ENCODE assay signal across 12 cellular contexts in genomic region chr2:42054657-42055430, GRCh38. TPM values are rescaled to one million over a fixed set of nuclear protein-coding genes. Genes with fewer than 3 reads are reported as not detected.
DNase-seq lines count a peak whose midpoint lies in the region; ATAC-seq and TF ChIP-seq lines count a peak whose summit lies in the region.
"Had no signal": no experiment of that assay in that cellular context is flagged by ENCODE, and none has a peak within 500 bp of the region (broad histone marks: within the 10 kb centered on the region; RNA-seq: fewer than 3 reads in every experiment).

No MANE protein-coding gene starts in this region.

- no peak for TF ChIP-seq CTCF in cardiac muscle cell (IDR thresholded peaks at IDR 0.05; ENCODE audit: low read depth, low read length)
- peak in 2 of 56 donors; percentile 9 to 30 for TF ChIP-seq CTCF in dorsolateral prefrontal cortex (IDR thresholded peaks at IDR 0.05 in 54 of 56, conservative IDR thresholded peaks at IDR 0.05 in 2 of 56; ENCODE audit: low read depth in 1 of 56, partially characterized antibody in 56 of 56)
- peak in 1 of 4 experiments; percentile 15 for TF ChIP-seq CTCF in uterus (IDR thresholded peaks at IDR 0.05)

- intact Hi-C loops in Right ventricle myocardium superior (cut with DNase I): loop anchor here (10.0 kb wide), 1 partner anchor 120 kb away; no protein-coding TSS in a partner anchor
- intact Hi-C loops in dorsolateral prefrontal cortex (cut with DNase I): no loop called here
- intact Hi-C loops in uterus (cut with DNase I; ENCODE audit: low total_unique reads): no loop called here

- no peak for ATAC-seq in Right ventricle myocardium superior (ENCODE audit: poor library complexity)

- H3K27me3 ChIP-seq in cardiac muscle cell (no peaks in the 10 kb centered on the region), dorsolateral prefrontal cortex (no peaks in the 10 kb centered on the region), mucosa of stomach (ENCODE audit: control insufficient read depth, insufficient read depth, low read length) (no peaks in the 10 kb centered on the region), uterus (no peaks in the 10 kb centered on the region)

- H3K27ac ChIP-seq in cardiac muscle cell (peak overlapping the region; percentile 92), dorsolateral prefrontal cortex (peak overlapping the region in 47 of 59 donors; percentile 4 to 88 (median 72)), uterus (peak overlapping the region; percentile 94 to 96)
- H3K27ac ChIP-seq: KMS-11, PC-9 had no signal

- peak overlapping the region; percentile 42 for H3K9ac ChIP-seq in mucosa of stomach (ENCODE audit: low read length)
- H3K9ac ChIP-seq: KMS-11 had no signal

- H3K36me3 ChIP-seq in cardiac muscle cell (peaks cover 45% of the 10 kb centered on the region), mucosa of stomach (ENCODE audit: control insufficient read depth, insufficient read depth, low read length) (peaks cover 9% of the 10 kb centered on the region), uterus (no peaks in the 10 kb centered on the region)

- no peak overlapping the region for H3K4me3 ChIP-seq in cardiac muscle cell
- H3K4me3 ChIP-seq in dorsolateral prefrontal cortex: peak overlapping the region in 2 of 59 donors; percentile 0 to 7
- no peak overlapping the region for H3K4me3 ChIP-seq in mucosa of stomach (ENCODE audit: low read length)
- H3K4me3 ChIP-seq in uterus: no peak overlapping the region
- H3K4me3 ChIP-seq: PC-9 had no signal

- TF ChIP-seq POLR2A in uterus (IDR thresholded peaks at IDR 0.05): no peak

- peaks cover 58% of the 10 kb centered on the region for H3K4me1 ChIP-seq in cardiac muscle cell (ENCODE audit: low read depth)
- H3K4me1 ChIP-seq in mucosa of stomach (ENCODE audit: control insufficient read depth, insufficient read depth, low read length): peaks cover 87% of the 10 kb centered on the region
- peaks cover 5 to 49% of the 10 kb centered on the region in 2 donors for H3K4me1 ChIP-seq in uterus

- DNase-seq in cardiac muscle cell (ENCODE audit: low read depth in 1 of 2, low spot score in 1 of 2): no peak
- DNase-seq in Right ventricle myocardium superior: no peak
- no peak for DNase-seq in dorsolateral prefrontal cortex
- no peak for DNase-seq in uterus
- DNase-seq in cerebellar cortex (ENCODE audit: low spot score): no peak
- no peak for DNase-seq in activated T-cell treated with anti-CD3 and anti-CD28 coated beads, Interleukin-2, amount 50 U/mL, for 48 hours
- DNase-seq in activated CD8-positive, alpha-beta memory T cell treated with anti-CD3 and anti-CD28 coated beads, Interleukin-2, amount 50 U/mL, for 4 hours: no peak
- DNase-seq: activated CD8-positive, alpha-beta memory T cell treated with anti-CD3 and anti-CD28 coated beads, Interleukin-2, amount 50 U/mL, for 48 hours; NCI-H2029 treated with DMSO at 0.1 percent for 48 hours; PC-9 had no signal

- H3K9me3 ChIP-seq in cardiac muscle cell (ENCODE audit: low read depth) (no peaks in the 10 kb centered on the region), mucosa of stomach (ENCODE audit: control insufficient read depth, low read length) (no peaks in the 10 kb centered on the region), uterus (no peaks in the 10 kb centered on the region)

RNA-seq across cellular contexts. Expression of gene PKDCC, which starts 7.0 kb away (rescaled TPM):
- total RNA-seq in cardiac muscle cell: 169 and 228 TPM in 2 replicates
- polyA plus RNA-seq in cardiac muscle cell: 157 and 185 TPM in 2 replicates
- 120 TPM for total RNA-seq in Right ventricle myocardium superior
- total RNA-seq in dorsolateral prefrontal cortex: 10 to 100 TPM; 26.5 to 91.2 (median 49.3) TPM
- 100 to 1,000 TPM in 2 of 4 donors, 10 to 100 TPM in 2; 34.1 to 244 (median 109) TPM for total RNA-seq in uterus
